17 cellular contexts compared by ENCODE assay signal in the genomic region with DNA sequence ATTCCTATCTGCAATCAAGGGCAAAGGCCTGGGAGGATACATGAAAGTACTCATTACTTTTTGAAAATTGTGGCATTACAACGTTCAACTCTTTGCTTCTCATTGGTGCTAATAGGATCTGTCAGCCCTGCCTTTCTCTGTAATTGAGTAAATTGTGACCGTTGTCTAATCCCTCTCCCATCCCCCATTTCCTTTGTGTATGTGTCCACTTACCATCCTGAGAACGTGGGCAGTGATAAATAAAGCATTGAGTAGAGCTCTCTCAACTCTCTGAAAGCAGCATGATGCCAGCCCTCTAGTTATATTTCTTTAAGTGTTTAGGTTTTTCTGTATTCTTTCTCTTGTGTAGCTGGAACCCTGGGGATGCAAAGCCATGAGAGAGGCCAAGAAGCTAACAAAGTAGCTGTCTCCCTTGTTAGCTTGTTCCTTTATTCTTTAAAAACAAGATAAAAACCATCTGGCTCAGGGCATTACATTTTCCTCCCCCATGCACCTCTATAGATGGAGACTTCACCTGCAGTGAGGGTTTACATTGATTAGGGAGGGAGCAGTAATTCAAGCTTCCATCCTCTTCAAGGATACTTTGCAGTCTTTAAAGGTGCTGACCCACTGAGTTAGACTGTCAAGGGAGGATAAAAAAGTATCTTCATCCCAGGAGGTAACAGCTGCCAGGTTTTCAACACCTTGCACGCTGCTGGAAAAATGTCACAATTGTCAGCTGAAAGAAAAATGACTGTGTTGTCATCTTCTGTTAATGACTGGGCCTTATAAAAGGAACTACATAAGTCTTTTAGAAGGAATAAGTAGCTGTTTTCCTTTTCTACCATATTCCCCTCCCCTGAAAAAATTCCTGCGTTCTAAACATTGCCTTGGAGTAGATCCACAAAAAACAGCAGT.
DNase-seq lines count a peak whose midpoint lies in the region; TF ChIP-seq lines count a peak whose summit lies in the region.
"Had no signal": no experiment of that assay in that cellular context is flagged by ENCODE, and none has a peak within 500 bp of the region (broad histone marks: within the 10 kb centered on the region; RNA-seq: fewer than 3 reads in every experiment).

No MANE protein-coding gene starts in this region.

- H3K4me1 Mint-ChIP-seq in brain, result peaks cover 46% of the 10 kb centered on the region

- no peaks in the 10 kb centered on the region for H3K36me3 ChIP-seq in A673 (ENCODE audit: insufficient read depth, low read length, poor library complexity, severe bottlenecking)
- H3K36me3 ChIP-seq: left ventricle myocardium inferior, thoracic aorta had no signal

- peak overlapping the region; percentile 28 to 70 (median 55) for H3K27ac Mint-ChIP-seq in brain
- H3K27ac Mint-ChIP-seq: activated naive CD4-positive, alpha-beta T cell treated with anti-CD3 and anti-CD28 coated beads, Interleukin-2, amount 50 U/mL, for 72 hours had no signal

- H3K4me3 ChIP-seq in A673 (ENCODE audit: low read depth, low read length, poor library complexity, severe bottlenecking), result no peak overlapping the region
- H3K4me3 ChIP-seq: BLaER1 treated with 17β-estradiol and CSF1 and Interleukin-3, amounts not matched to agents 10 nM and 100 nM; left ventricle myocardium inferior; thoracic aorta had no signal

- TF ChIP-seq CTCF in A673 (conservative IDR thresholded peaks at IDR 0.05; ENCODE audit: low read depth, low read length), result no peak
- TF ChIP-seq CTCF in brain (conservative IDR thresholded peaks at IDR 0.05), result no peak
- no peak for TF ChIP-seq CTCF in GM13977 (IDR thresholded peaks at IDR 0.05; ENCODE audit: extremely low read depth, insufficient read depth, missing control alignments)

- peaks cover 3% of the 10 kb centered on the region for H3K27me3 Mint-ChIP-seq in brain

- H3K4me3 Mint-ChIP-seq in brain, result peak overlapping the region in 2 of 5 experiments; percentile 31 to 57
- H3K4me3 Mint-ChIP-seq: activated T-cell treated with anti-CD3 and anti-CD28 coated beads, Interleukin-2, amount 50 U/mL, for 4 hours had no signal

- no peaks in the 10 kb centered on the region for H3K4me1 ChIP-seq in A673 (ENCODE audit: insufficient read depth, low read length, poor library complexity, severe bottlenecking)

- intact Hi-C loops in A673 (cut with micrococcal nuclease; ENCODE audit: unreplicated experiment), result no loop called here

- peaks cover 3% of the 10 kb centered on the region for H3K36me3 Mint-ChIP-seq in brain
- H3K36me3 Mint-ChIP-seq: activated naive CD4-positive, alpha-beta T cell treated with anti-CD3 and anti-CD28 coated beads, Interleukin-2, amount 50 U/mL, for 72 hours had no signal

- H3K9me3 Mint-ChIP-seq in brain, result no peaks in the 10 kb centered on the region
- H3K9me3 Mint-ChIP-seq: activated naive CD4-positive, alpha-beta T cell treated with anti-CD3 and anti-CD28 coated beads, Interleukin-2, amount 50 U/mL, for 72 hours; activated T-cell treated with anti-CD3 and anti-CD28 coated beads, Interleukin-2, amount 50 U/mL, for 4 hours had no signal

- in situ Hi-C loops in GM13977 (cut with MboI; ENCODE audit: low pct_unique_long_range_greater_than_20kb, low sequenced_read_pairs, unreplicated experiment), result no loop called here

- CTCF ChIA-PET in A673 (lab: Charles Lee), result interaction anchor here (0.6 to 1.2 kb wide), 11 partner anchors 17 to 315 kb away, joined by 3 to 8 read pairs (median 3); no protein-coding TSS in a partner anchor

- POLR2A ChIA-PET in A673 (lab: Charles Lee; ENCODE audit: low non-redundant PET), result no interaction called here

- DNase-seq in A673 (ENCODE audit: low spot score) (peak; percentile 32), NCI-H1092 (lab: John Stamatoyannopoulos, UW) (peak; percentile 31), NCI-H510A (lab: John Stamatoyannopoulos, UW) (peak; percentile 33), GM13977 (ENCODE audit: low spot score) (no peak), T-helper 1 cell (no peak), midbrain (lab: John Stamatoyannopoulos, UW) (no peak)
- no peak for DNase-seq in activated naive CD4-positive, alpha-beta T cell (lab: John Stamatoyannopoulos, UW)
- DNase-seq: activated CD4-positive, CD25-positive, alpha-beta regulatory T cell treated with anti-CD3 and anti-CD28 coated beads, Interleukin-2, amount 50 U/mL, for 72 hours; activated T-cell treated with anti-CD3 and anti-CD28 coated beads, Interleukin-2, amount 50 U/mL, for 4 hours; left ventricle myocardium inferior; NK-92 treated with Interleukin-12 subunit alpha and Interleukin-12 subunit beta, amount 100 ng/mL, for 24 hours; T-helper 9 cell had no signal

- no peak overlapping the region for H3K27ac ChIP-seq in A673 (ENCODE audit: low read depth, low read length, poor library complexity, severe bottlenecking)
- H3K27ac ChIP-seq: BLaER1 treated with 17β-estradiol and CSF1 and Interleukin-3, amounts not matched to agents 10 nM and 100 nM; left ventricle myocardium inferior; thoracic aorta had no signal

- BruUV-seq in A673 (replicated peaks; lab: Mats Ljungman, UMichigan), result no TSS peak

- no peaks in the 10 kb centered on the region for H3K27me3 ChIP-seq in A673 (replicated peaks; ENCODE audit: insufficient read depth, low read depth, low read length, poor library complexity)
- H3K27me3 ChIP-seq: BLaER1 treated with 17β-estradiol and CSF1 and Interleukin-3, amounts not matched to agents 10 nM and 100 nM had no signal

- no peaks in the 10 kb centered on the region for H3K9me3 ChIP-seq in A673 (ENCODE audit: low read depth, low read length, poor library complexity, severe bottlenecking)
- H3K9me3 ChIP-seq: BLaER1 treated with 17β-estradiol and CSF1 and Interleukin-3, amounts not matched to agents 10 nM and 100 nM; left ventricle myocardium inferior; SK-N-SH; thoracic aorta had no signal

Comparison
In these comparisons a context has a peak if more than half of its experiments do, and no peak if none do; other contexts are left out.
1. DNase-seq: peak in A673 (single experiment), NCI-H1092 (single experiment) and NCI-H510A (single experiment); none in GM13977 (single experiment), T-helper 1 cell (0 of 5), midbrain (single experiment) and activated naive CD4-positive, alpha-beta T cell (0 of 4).